20 cellular contexts compared by ENCODE assay signal in the genomic region with DNA sequence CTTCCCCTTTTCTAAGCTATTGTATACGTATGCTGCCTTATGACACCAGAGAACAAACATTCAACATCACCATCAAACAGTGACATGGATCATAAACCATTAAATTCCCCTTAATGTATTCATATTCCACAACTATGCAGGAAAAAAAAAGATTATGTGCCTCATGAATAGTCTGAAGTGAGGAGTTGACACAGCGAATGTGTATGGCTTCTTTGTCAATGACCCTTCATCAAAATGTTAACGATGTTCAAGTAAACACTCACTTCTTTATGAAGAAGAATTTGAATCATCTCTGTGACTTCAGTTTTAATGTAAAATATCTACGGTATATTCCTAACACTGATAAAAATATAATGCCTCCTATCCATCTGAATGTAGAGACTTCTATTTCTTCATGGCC. TPM values are rescaled to one million over a fixed set of nuclear protein-coding genes. Genes with fewer than 3 reads are reported as not detected.
"Had no signal": no experiment of that assay in that cellular context is flagged by ENCODE, and none has a peak within 500 bp of the region (broad histone marks: within the 10 kb centered on the region; RNA-seq: fewer than 3 reads in every experiment).

No MANE protein-coding gene starts in this region.

- DNase-seq: activated CD4-positive, CD25-positive, alpha-beta regulatory T cell treated with anti-CD3 and anti-CD28 coated beads, Interleukin-2, amount 50 U/mL, for 72 hours; activated CD8-positive, alpha-beta memory T cell treated with anti-CD3 and anti-CD28 coated beads for 24 hours; activated CD8-positive, alpha-beta memory T cell treated with anti-CD3 and anti-CD28 coated beads, Interleukin-2, amount 50 U/mL, for 48 hours; activated effector memory CD4-positive, alpha-beta T cell treated with anti-CD3 and anti-CD28 coated beads, Interleukin-2, amount 50 U/mL, for 16 hours; activated naive CD4-positive, alpha-beta T cell treated with anti-CD3 and anti-CD28 coated beads, Interleukin-2, amount 50 U/mL, for 16 hours; activated T-cell treated with anti-CD3 and anti-CD28 coated beads, Interleukin-2, amount 50 U/mL, for 72 hours; aorta; brain microvascular endothelial cell; central memory CD4-positive, alpha-beta T cell; dorsolateral prefrontal cortex; lower lobe of right lung; natural killer cell; ovary; psoas muscle; right cardiac atrium; stimulated activated CD4-positive, alpha-beta T cell treated with anti-CD3 and anti-CD28 coated beads, Interleukin-2, amount 100 ng/mL, for 24 hours; stimulated activated naive CD4-positive, alpha-beta T cell treated with Interleukin-2 at 50 U/mL for 16 hours had no signal

- H3K9me3 ChIP-seq: lower lobe of right lung, ovary, psoas muscle, tibial nerve had no signal

- H3K4me1 ChIP-seq: lower lobe of right lung, psoas muscle, tibial nerve had no signal

- H3K36me3 ChIP-seq: brain microvascular endothelial cell, ovary had no signal

- H3K27ac ChIP-seq: brain microvascular endothelial cell, dorsolateral prefrontal cortex, hepatocyte, lower lobe of right lung, ovary, psoas muscle, tibial nerve, VCaP had no signal

- H3K4me3 ChIP-seq: dorsolateral prefrontal cortex, hepatocyte, lower lobe of right lung, ovary, psoas muscle, tibial nerve had no signal

- H3K27me3 ChIP-seq: brain microvascular endothelial cell, dorsolateral prefrontal cortex, hepatocyte, ovary, tibial nerve had no signal

RNA-seq across cellular contexts. Expression of a gene that starts 44.6 kb away (rescaled TPM):
- total RNA-seq: activated T-cell treated with anti-CD3 and anti-CD28 coated beads, Interleukin-2, amount 50 U/mL, for 72 hours; natural killer cell had no signal
